ENCODE assay signal across 32 cellular contexts in the genomic region with DNA sequence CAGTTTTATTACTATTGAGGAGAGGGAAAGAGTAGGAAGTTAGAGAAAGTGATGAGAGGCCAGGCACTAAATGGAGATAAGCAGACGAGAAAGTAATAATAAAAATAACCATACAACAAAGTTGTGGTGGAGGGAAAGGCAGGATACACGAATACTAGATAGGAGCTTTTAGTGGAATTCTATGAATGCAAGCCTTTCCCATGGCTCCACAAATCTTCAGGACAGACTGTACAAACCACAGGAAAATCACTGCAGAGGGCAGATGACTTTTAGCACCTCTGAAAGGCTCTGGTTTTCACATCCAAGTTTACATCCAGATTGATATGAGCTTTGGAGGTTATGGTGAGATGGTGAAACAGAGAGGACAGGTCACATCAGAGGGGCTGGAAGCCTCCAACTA. TPM values are rescaled to one million over a fixed set of nuclear protein-coding genes. Genes with fewer than 3 reads are reported as not detected.
"Had no signal": no experiment of that assay in that cellular context is flagged by ENCODE, and none has a peak within 500 bp of the region (broad histone marks: within the 10 kb centered on the region; RNA-seq: fewer than 3 reads in every experiment).

No MANE protein-coding gene starts in this region.

- H3K36me3 ChIP-seq: esophagus squamous epithelium, gastrocnemius medialis, heart left ventricle, left lung, prostate gland, right atrium auricular region, tibial artery had no signal

- DNase-seq: dermis blood vessel endothelial cell; effector memory CD4-positive, alpha-beta T cell; erythroblast; esophagus squamous epithelium; foreskin fibroblast; gastrocnemius medialis; heart left ventricle; kidney; left cardiac atrium; left lung; mesendoderm; midbrain; naive thymus-derived CD4-positive, alpha-beta T cell; nephron progenitor cell; nucleus accumbens; stimulated activated CD4-positive, alpha-beta T cell treated with anti-CD3 and anti-CD28 coated beads, Interleukin-2, amount 100 ng/mL, for 24 hours; stimulated activated CD4-positive, alpha-beta T cell treated with anti-CD3 and anti-CD28 coated beads, Interleukin-4, amount 100 ng/mL, for 4 hours; stimulated activated naive CD8-positive, alpha-beta T cell treated with anti-CD3 and anti-CD28 coated beads, Interleukin-15, Interleukin-2, amounts not matched to agents 100 U/mL and 50 U/mL, for 24 hours; substantia nigra; testis; tibial artery had no signal

- H3K4me1 ChIP-seq: esophagus squamous epithelium, gastrocnemius medialis, heart left ventricle, left lung, prostate gland, right atrium auricular region, testis, tibial artery had no signal

- H3K4me1 Mint-ChIP-seq: stimulated activated memory B cell treated with anti-CD40 and anti-IgM and Interleukin-4, amounts not matched to agents 10 μg/mL and 1 μg/mL and 100 μg/mL, for 72 hours had no signal

- H3K9me3 Mint-ChIP-seq: nephron progenitor cell; stimulated activated memory B cell treated with anti-CD40 and anti-IgM and Interleukin-4, amounts not matched to agents 10 μg/mL and 1 μg/mL and 100 μg/mL, for 72 hours; type B pancreatic cell had no signal

- H3K27me3 ChIP-seq: esophagus squamous epithelium, gastrocnemius medialis, heart left ventricle, hepatocyte, left lung, right atrium auricular region, testis, tibial artery had no signal

- H3K4me2 ChIP-seq: hepatocyte had no signal

- H3K9me3 ChIP-seq: esophagus squamous epithelium, gastrocnemius medialis, heart left ventricle, left lung, prostate gland, right atrium auricular region, testis, tibial artery had no signal

- H3K27ac ChIP-seq: coronary artery, esophagus squamous epithelium, gastrocnemius medialis, heart left ventricle, hepatocyte, left lung, prostate gland, right atrium auricular region, testis, tibial artery had no signal

- H3K27me3 Mint-ChIP-seq: naive thymus-derived CD4-positive, alpha-beta T cell had no signal

- H3K36me3 Mint-ChIP-seq: stimulated activated memory B cell treated with anti-CD40 and anti-IgM and Interleukin-4, amounts not matched to agents 10 μg/mL and 1 μg/mL and 100 μg/mL, for 72 hours; type B pancreatic cell had no signal

- H3K4me3 ChIP-seq: coronary artery, esophagus squamous epithelium, gastrocnemius medialis, heart left ventricle, hepatocyte, left lung, prostate gland, right atrium auricular region, testis, tibial artery had no signal

- H3K4me3 Mint-ChIP-seq: naive thymus-derived CD4-positive, alpha-beta T cell; nephron progenitor cell; stimulated activated memory B cell treated with anti-CD40 and anti-IgM and Interleukin-4, amounts not matched to agents 10 μg/mL and 1 μg/mL and 100 μg/mL, for 72 hours; type B pancreatic cell had no signal

- H2AFZ ChIP-seq: hepatocyte had no signal

- H3K27ac Mint-ChIP-seq: nephron progenitor cell; stimulated activated memory B cell treated with anti-CD40 and anti-IgM and Interleukin-4, amounts not matched to agents 10 μg/mL and 1 μg/mL and 100 μg/mL, for 72 hours; type B pancreatic cell had no signal

RNA-seq across cellular contexts. Expression of gene TNIP3, which starts 41.5 kb away (rescaled TPM):
- total RNA-seq: endothelial cell of umbilical vein, gastrocnemius medialis, lower leg skin, osteocyte, prostate gland, right atrium auricular region, skeletal muscle tissue had no signal
- polyA plus RNA-seq: endothelial cell of umbilical vein, urinary bladder had no signal

RNA-seq across cellular contexts. Expression of gene NDNF, which starts 50.3 kb away (rescaled TPM):
- total RNA-seq: endothelial cell of umbilical vein; naive thymus-derived CD4-positive, alpha-beta T cell; osteocyte had no signal
- polyA plus RNA-seq: endothelial cell of umbilical vein; naive thymus-derived CD4-positive, alpha-beta T cell had no signal
